In the genomic region with DNA sequence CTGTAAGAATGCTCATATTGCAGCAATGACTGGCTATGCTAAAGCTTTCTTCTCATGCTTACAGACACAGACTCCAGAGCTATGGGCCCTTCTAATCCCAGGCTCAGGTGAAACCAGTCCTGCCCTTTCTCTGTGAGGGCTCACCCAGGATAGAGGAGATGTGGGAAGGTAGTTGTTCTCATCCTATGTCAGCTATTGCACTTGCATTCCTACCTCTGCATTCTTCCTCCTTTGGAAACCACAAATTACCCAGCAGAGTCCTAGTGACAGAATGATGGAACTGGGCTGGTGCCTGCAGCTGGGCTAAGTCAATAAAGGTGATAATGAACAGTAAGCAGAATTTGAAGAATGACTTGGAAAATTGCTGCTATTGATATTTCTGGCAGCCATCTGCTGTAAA, we compare ENCODE assay signal across 24 cellular contexts.
DNase-seq lines count a peak whose midpoint lies in the region; ATAC-seq and TF ChIP-seq lines count a peak whose summit lies in the region.
"Had no signal": no experiment of that assay in that cellular context is flagged by ENCODE, and none has a peak within 500 bp of the region (broad histone marks: within the 10 kb centered on the region; RNA-seq: fewer than 3 reads in every experiment).

No MANE protein-coding gene starts in this region.

- peak; percentile 7 for DNase-seq in NCI-H2171 treated with DMSO at 0.1 percent for 48 hours (lab: John Stamatoyannopoulos, UW)
- DNase-seq in NCI-H2171 (lab: John Stamatoyannopoulos, UW) = no peak
- DNase-seq in NCI-H2081 (lab: John Stamatoyannopoulos, UW) = peak; percentile 44 to 84
- peak; percentile 84 for DNase-seq in NCI-H774 (lab: John Stamatoyannopoulos, UW)
- DNase-seq in activated naive CD4-positive, alpha-beta T cell treated with anti-CD3 and anti-CD28 coated beads, Interleukin-2, amount 10 ng/mL, durations not matched to agents 7 days and 5 days = no peak
- DNase-seq: activated CD4-positive, alpha-beta T cell treated with anti-CD3 and anti-CD28 coated beads for 48 hours; activated T-cell treated with anti-CD3 and anti-CD28 coated beads for 4 hours; amygdala; gastrocnemius medialis; kidney glomerular epithelial cell; naive thymus-derived CD4-positive, alpha-beta T cell; nucleus accumbens; stimulated activated naive CD8-positive, alpha-beta T cell treated with anti-CD3 and anti-CD28 coated beads, Interleukin-15, amount 100 ng/mL, for 72 hours; T-cell had no signal

- no peaks in the 10 kb centered on the region for H3K27me3 ChIP-seq in neural cell (ENCODE audit: insufficient read depth, low read depth, low read length)
- H3K27me3 ChIP-seq: breast epithelium, gastrocnemius medialis had no signal

- H3K9me2 ChIP-seq in neural cell (ENCODE audit: insufficient read depth, low read length) = no peaks in the 10 kb centered on the region

- no peaks in the 10 kb centered on the region for H3K27me3 Mint-ChIP-seq in activated naive CD4-positive, alpha-beta T cell treated with anti-CD3 and anti-CD28 coated beads, Interleukin-2, amount 10 ng/mL, durations not matched to agents 7 days and 5 days
- H3K27me3 Mint-ChIP-seq: stimulated activated naive CD8-positive, alpha-beta T cell treated with anti-CD3 and anti-CD28 coated beads, Interleukin-15, amount 100 ng/mL, for 72 hours; T-cell had no signal

- no peak for TF ChIP-seq EP300 in neural cell (conservative IDR thresholded peaks at IDR 0.05; ENCODE audit: poor library complexity, severe bottlenecking)

- H3K79me2 ChIP-seq in neural cell (replicated peaks; ENCODE audit: insufficient read depth, low read length) = no peaks in the 10 kb centered on the region

- no peaks in the 10 kb centered on the region for H3F3A ChIP-seq in neural cell (ENCODE audit: insufficient read depth, low read length, poor library complexity, severe bottlenecking)

- H3K27ac Mint-ChIP-seq in activated naive CD4-positive, alpha-beta T cell treated with anti-CD3 and anti-CD28 coated beads, Interleukin-2, amount 10 ng/mL, durations not matched to agents 7 days and 5 days = no peak overlapping the region
- H3K27ac Mint-ChIP-seq: activated naive CD4-positive, alpha-beta T cell treated with anti-CD3 and anti-CD28 coated beads, Interleukin-2, amount 50 U/mL, for 72 hours; stimulated activated naive CD8-positive, alpha-beta T cell treated with anti-CD3 and anti-CD28 coated beads, Interleukin-15, amount 100 ng/mL, for 72 hours; T-cell had no signal

- H3K9me3 ChIP-seq in neural cell (ENCODE audit: low read length) = no peaks in the 10 kb centered on the region
- H3K9me3 ChIP-seq: gastrocnemius medialis, prostate gland, thoracic aorta had no signal

- H2AFZ ChIP-seq in neural cell (ENCODE audit: low read depth, low read length) = no peak overlapping the region

- ATAC-seq in HG02981 (IDR thresholded peaks at IDR 0.05; ENCODE audit: unreplicated experiment) (no peak), GM19023 (IDR thresholded peaks at IDR 0.05; ENCODE audit: unreplicated experiment) (no peak)
- ATAC-seq: activated naive CD4-positive, alpha-beta T cell treated with anti-CD3 and anti-CD28 coated beads, Interleukin-2, amount 50 U/mL, for 72 hours; gastrocnemius medialis; K562; naive thymus-derived CD4-positive, alpha-beta T cell; sciatic nerve; stimulated activated naive CD8-positive, alpha-beta T cell treated with anti-CD3 and anti-CD28 coated beads, Interleukin-15, amount 100 ng/mL, for 72 hours; T-cell had no signal

- peak overlapping the region; percentile 8 for H3K27ac ChIP-seq in neural cell (ENCODE audit: low read length)
- H3K27ac ChIP-seq: breast epithelium, C4-2B, gastrocnemius medialis, prostate gland, thoracic aorta had no signal

- H3K9ac ChIP-seq in neural cell (ENCODE audit: low read length) = no peak overlapping the region

- H3K36me3 Mint-ChIP-seq in activated naive CD4-positive, alpha-beta T cell treated with anti-CD3 and anti-CD28 coated beads, Interleukin-2, amount 10 ng/mL, durations not matched to agents 7 days and 5 days = no peaks in the 10 kb centered on the region
- H3K36me3 Mint-ChIP-seq: activated naive CD4-positive, alpha-beta T cell treated with anti-CD3 and anti-CD28 coated beads, Interleukin-2, amount 50 U/mL, for 72 hours; naive thymus-derived CD4-positive, alpha-beta T cell; T-cell had no signal

- no peak overlapping the region for H3K4me3 ChIP-seq in neural cell (ENCODE audit: low read length)
- H3K4me3 ChIP-seq: breast epithelium, gastrocnemius medialis, K562, prostate gland, thoracic aorta had no signal

- no peak overlapping the region for H3K4me3 Mint-ChIP-seq in activated naive CD4-positive, alpha-beta T cell treated with anti-CD3 and anti-CD28 coated beads, Interleukin-2, amount 10 ng/mL, durations not matched to agents 7 days and 5 days
- H3K4me3 Mint-ChIP-seq: naive thymus-derived CD4-positive, alpha-beta T cell; stimulated activated naive CD8-positive, alpha-beta T cell treated with anti-CD3 and anti-CD28 coated beads, Interleukin-15, amount 100 ng/mL, for 72 hours; T-cell had no signal

- H3K9me3 Mint-ChIP-seq in activated naive CD4-positive, alpha-beta T cell treated with anti-CD3 and anti-CD28 coated beads, Interleukin-2, amount 10 ng/mL, durations not matched to agents 7 days and 5 days = no peaks in the 10 kb centered on the region
- H3K9me3 Mint-ChIP-seq: stimulated activated naive CD8-positive, alpha-beta T cell treated with anti-CD3 and anti-CD28 coated beads, Interleukin-15, amount 100 ng/mL, for 72 hours had no signal

- no peak overlapping the region for H3K4me2 ChIP-seq in neural cell (ENCODE audit: low read length)

- TF ChIP-seq CTCF in neural cell (IDR thresholded peaks at IDR 0.05; ENCODE audit: poor library complexity, severe bottlenecking) = no peak

- CTCF ChIA-PET in activated naive CD4-positive, alpha-beta T cell treated with anti-CD3 and anti-CD28 coated beads, Interleukin-2, amount 10 ng/mL, durations not matched to agents 7 days and 5 days (lab: Charles Lee) = no interaction called here

- no peaks in the 10 kb centered on the region for H3K4me1 Mint-ChIP-seq in activated naive CD4-positive, alpha-beta T cell treated with anti-CD3 and anti-CD28 coated beads, Interleukin-2, amount 10 ng/mL, durations not matched to agents 7 days and 5 days
- H3K4me1 Mint-ChIP-seq: naive thymus-derived CD4-positive, alpha-beta T cell; stimulated activated naive CD8-positive, alpha-beta T cell treated with anti-CD3 and anti-CD28 coated beads, Interleukin-15, amount 100 ng/mL, for 72 hours; T-cell had no signal

- H4K20me1 ChIP-seq in neural cell (ENCODE audit: insufficient read depth) = no peaks in the 10 kb centered on the region

- no peak for TF ChIP-seq RAD21 in neural cell (conservative IDR thresholded peaks at IDR 0.05)

- H3K36me3 ChIP-seq in neural cell (ENCODE audit: insufficient read depth, low read length) = no peaks in the 10 kb centered on the region
- H3K36me3 ChIP-seq: breast epithelium, gastrocnemius medialis, prostate gland, thoracic aorta had no signal

TF ChIP-seq in neural cell, 6 proteins besides CTCF, POLR2A, EP300 and RAD21:
- TF ChIP-seq TAF1 (IDR thresholded peaks at IDR 0.05; ENCODE audit: low read depth) (no peak), POLR2AphosphoS5 (IDR thresholded peaks at IDR 0.05) (peak; percentile 23)

Comparison
In these comparisons a context has a peak if more than half of its experiments do, and no peak if none do; other contexts are left out.
1. DNase-seq: peak in NCI-H2171 treated with DMSO at 0.1 percent for 48 hours (single experiment), NCI-H2081 (2 of 2) and NCI-H774 (single experiment); none in NCI-H2171 (single experiment) and activated naive CD4-positive, alpha-beta T cell treated with anti-CD3 and anti-CD28 coated beads, Interleukin-2, amount 10 ng/mL, durations not matched to agents 7 days and 5 days (single experiment).